In genomic region chr7:110835209-110835608, GRCh38 we compare ENCODE assay signal across 1 cellular context.
TF ChIP-seq lines count a peak whose summit lies in the region.

No MANE protein-coding gene starts in this region.

TF ChIP-seq in HepG2, 621 proteins besides CTCF, POLR2A, EP300 and RAD21 (continued from another document):
- TF ChIP-seq RERE (CRISPR knock-in tag; IDR thresholded peaks at IDR 0.05; ENCODE audit: low read depth) (no peak), ARNT2 (CRISPR knock-in tag; IDR thresholded peaks at IDR 0.05; ENCODE audit: low read depth) (no peak)
TF ChIP-seq in HepG2: peak in this region for 1.
